Comparison of ENCODE assay signal across 14 cellular contexts in the genomic region with DNA sequence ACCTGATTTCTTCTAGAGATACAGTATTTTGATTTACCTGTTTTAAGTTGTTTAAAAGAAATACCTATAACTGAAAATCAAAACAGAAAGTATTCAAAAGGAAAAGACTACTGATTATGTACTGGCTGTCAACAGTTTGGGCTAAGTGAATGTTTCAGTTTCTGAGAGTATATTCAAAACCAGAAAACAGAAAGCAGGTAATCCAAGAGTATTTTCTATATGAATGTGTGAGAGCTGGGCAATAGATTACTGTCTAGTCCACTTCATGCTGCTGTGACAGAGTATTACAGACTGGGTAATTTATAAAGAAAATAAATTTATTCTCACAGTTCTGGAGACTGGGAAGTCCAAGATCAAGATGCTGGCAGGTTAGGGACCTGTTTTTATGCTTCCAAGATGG.
DNase-seq lines count a peak whose midpoint lies in the region; ATAC-seq, FAIRE-seq and TF ChIP-seq lines count a peak whose summit lies in the region.
"Had no signal": no experiment of that assay in that cellular context is flagged by ENCODE, and none has a peak within 500 bp of the region (broad histone marks: within the 10 kb centered on the region; RNA-seq: fewer than 3 reads in every experiment).

No MANE protein-coding gene starts in this region.

- DNase-seq in activated T-cell treated with anti-CD3 and anti-CD28 coated beads, Interleukin-2, amount 50 U/mL, for 24 hours, result no peak
- no peak for DNase-seq in activated T-cell treated with anti-CD3 and anti-CD28 coated beads, Interleukin-2, amount 50 U/mL, for 48 hours
- peak; percentile 16 for DNase-seq in GM12878 (ENCODE audit: low read depth, low spot score)
- no peak for DNase-seq in cerebellar nuclear complex (lab: John Stamatoyannopoulos, UW)
- DNase-seq in OCI-LY7 (ENCODE audit: low spot score), result no peak
- no peak for DNase-seq in A172 (ENCODE audit: low spot score)
- DNase-seq: EL, foreskin fibroblast, left ventricle myocardium inferior, NCI-H187 treated with DMSO at 0.1 percent for 48 hours had no signal

- H3K9me3 Mint-ChIP-seq in activated T-cell treated with anti-CD3 and anti-CD28 coated beads, Interleukin-2, amount 50 U/mL, for 24 hours, result peaks cover 7% of the 10 kb centered on the region
- H3K9me3 Mint-ChIP-seq: central memory CD8-positive, alpha-beta T cell had no signal

- peak; percentile 59 for FAIRE-seq in GM12878 (lab: Jason Lieb, UNC)

- POLR2A ChIA-PET in GM12878 (lab: Charles Lee), result no interaction called here
- POLR2A ChIA-PET in OCI-LY7 (lab: Charles Lee), result no interaction called here

- RAD21 ChIA-PET in GM12878 (lab: Charles Lee; ENCODE audit: unreplicated experiment), result no interaction called here

- H3K27me3 Mint-ChIP-seq in activated T-cell treated with anti-CD3 and anti-CD28 coated beads, Interleukin-2, amount 50 U/mL, for 24 hours, result no peaks in the 10 kb centered on the region
- H3K27me3 Mint-ChIP-seq: central memory CD8-positive, alpha-beta T cell had no signal

- H3K9me3 ChIP-seq in GM12878 (replicated peaks; ENCODE audit: control insufficient read depth, insufficient read depth, low read length) (no peaks in the 10 kb centered on the region), OCI-LY7 (ENCODE audit: low read length) (no peaks in the 10 kb centered on the region)
- H3K9me3 ChIP-seq: left ventricle myocardium inferior, prostate gland had no signal

- H3K4me3 ChIP-seq in GM12878 (no peak overlapping the region), OCI-LY7 (ENCODE audit: low read depth, low read length, poor library complexity, severe bottlenecking) (no peak overlapping the region)
- H3K4me3 ChIP-seq: left ventricle myocardium inferior, prostate gland had no signal

- no peaks in the 10 kb centered on the region for H3K9me2 ChIP-seq in OCI-LY7 (ENCODE audit: insufficient read depth, low read length)

- no peaks in the 10 kb centered on the region for H3K79me2 ChIP-seq in GM12878 (ENCODE audit: control insufficient read depth, insufficient read depth, low read length)
- H3K79me2 ChIP-seq in OCI-LY7 (ENCODE audit: insufficient read depth, low read depth, low read length), result no peaks in the 10 kb centered on the region

- TF ChIP-seq POLR2A in GM12878 (IDR thresholded peaks at IDR 0.05; ENCODE audit: low read depth, low read length), result no peak

- peaks cover 8% of the 10 kb centered on the region; the same call in 1 of the 2 replicates for H3K4me1 ChIP-seq in GM12878 (ENCODE audit: control insufficient read depth, insufficient read depth, low read length)
- H3K4me1 ChIP-seq in OCI-LY7 (ENCODE audit: insufficient read depth, low read length, poor library complexity, severe bottlenecking), result no peaks in the 10 kb centered on the region
- H3K4me1 ChIP-seq: left ventricle myocardium inferior, prostate gland had no signal

- SMC1A ChIA-PET in GM12878 (lab: Charles Lee; ENCODE audit: uncharacterized antibody, unreplicated experiment), result interaction anchor here (1.0 kb wide), 1 partner anchor 440 kb away, joined by 3 read pairs; no protein-coding TSS in a partner anchor

- H4K20me1 ChIP-seq in GM12878 (ENCODE audit: control insufficient read depth, insufficient read depth), result no peaks in the 10 kb centered on the region
- H4K20me1 ChIP-seq in OCI-LY7 (ENCODE audit: insufficient read depth, low read length), result no peaks in the 10 kb centered on the region

- H3K4me3 Mint-ChIP-seq in activated T-cell treated with anti-CD3 and anti-CD28 coated beads, Interleukin-2, amount 50 U/mL, for 24 hours, result peak overlapping the region; percentile 15
- H3K4me3 Mint-ChIP-seq: central memory CD8-positive, alpha-beta T cell had no signal

- BruUV-seq in GM12878 (replicated peaks; lab: Mats Ljungman, UMichigan) (no TSS peak), OCI-LY7 (replicated peaks; lab: Mats Ljungman, UMichigan) (no TSS peak)

- TF ChIP-seq CTCF in GM12878 (IDR thresholded peaks at IDR 0.05 in 2 of 3, conservative IDR thresholded peaks at IDR 0.05 in 1 of 3; ENCODE audit: control insufficient read depth in 2 of 3, extremely low read depth in 1 of 3, insufficient read depth in 1 of 3, low read depth in 3 of 3, low read length in 3 of 3) (no peak), OCI-LY7 (conservative IDR thresholded peaks at IDR 0.05; ENCODE audit: low read length) (no peak)

- peak overlapping the region; percentile 83 for H3K27ac Mint-ChIP-seq in activated T-cell treated with anti-CD3 and anti-CD28 coated beads, Interleukin-2, amount 50 U/mL, for 24 hours

- no peaks in the 10 kb centered on the region for H3K36me3 Mint-ChIP-seq in activated T-cell treated with anti-CD3 and anti-CD28 coated beads, Interleukin-2, amount 50 U/mL, for 24 hours (ENCODE audit: low read depth)

- H3K4me1 Mint-ChIP-seq in activated T-cell treated with anti-CD3 and anti-CD28 coated beads, Interleukin-2, amount 50 U/mL, for 24 hours (ENCODE audit: low read depth), result peaks cover 86% of the 10 kb centered on the region

- ATAC-seq in GM21528 (IDR thresholded peaks at IDR 0.05; ENCODE audit: low FRiP score, unreplicated experiment), result peak; percentile 100
- peak; percentile 100 for ATAC-seq in HG03108 (IDR thresholded peaks at IDR 0.05; ENCODE audit: unreplicated experiment)
- ATAC-seq in GM12878, result peak; percentile 98

- CTCF ChIA-PET in GM12878 (lab: Yijun Ruan, JAX), result no interaction called here
- CTCF ChIA-PET in OCI-LY7 (lab: Charles Lee; ENCODE audit: unreplicated experiment), result no interaction called here

- H3K36me3 ChIP-seq in GM12878 (ENCODE audit: control insufficient read depth in 2 of 2, insufficient read depth in 2 of 2, low read length in 1 of 2) (no peaks in the 10 kb centered on the region), OCI-LY7 (ENCODE audit: insufficient read depth, low read length) (no peaks in the 10 kb centered on the region)
- H3K36me3 ChIP-seq: prostate gland had no signal

- no peak for TF ChIP-seq RAD21 in GM12878 (IDR thresholded peaks at IDR 0.05; ENCODE audit: insufficient read depth, low read depth, low read length)

- H3K4me2 ChIP-seq in GM12878 (ENCODE audit: control insufficient read depth, insufficient read depth), result 0 out of 2 replicates have a peak overlapping the region, but pooled peaks have one; percentile 25
- H3K4me2 ChIP-seq in OCI-LY7 (ENCODE audit: low read length), result no peak overlapping the region

- 0 out of 4 replicates have a peak, but pooled peaks of 1 of the 2 experiments have one; percentile 14 for TF ChIP-seq EP300 in GM12878 (IDR thresholded peaks at IDR 0.05; ENCODE audit: borderline replicate concordance in 1 of 2, control insufficient read depth in 1 of 2, low read depth in 2 of 2, low read length in 2 of 2)

- in situ Hi-C loops in GM12878 (cut with MboI), result no loop called here

- H3K27me3 ChIP-seq in GM12878 (replicated peaks in 1 of 2; ENCODE audit: control insufficient read depth in 2 of 2, insufficient read depth in 2 of 2, low read length in 1 of 2), result peaks cover 2 to 16% of the 10 kb centered on the region in 2 experiments; a peak in 3 of 4 replicates

- intact Hi-C loops in GM12878 (cut with micrococcal nuclease; ENCODE audit: unreplicated experiment) (loop anchor here (2.0 kb wide), 1 partner anchor 42 kb away; no protein-coding TSS in a partner anchor), OCI-LY7 (cut with micrococcal nuclease; ENCODE audit: unreplicated experiment) (no loop called here)

- no peak overlapping the region for H3K9ac ChIP-seq in GM12878 (ENCODE audit: control insufficient read depth, insufficient read depth, low read length)

- H3K27ac ChIP-seq in GM12878 (ENCODE audit: control insufficient read depth, insufficient read depth) (no peak overlapping the region), OCI-LY7 (ENCODE audit: low read depth, low read length, poor library complexity, severe bottlenecking) (no peak overlapping the region)
- H3K27ac ChIP-seq: left ventricle myocardium inferior, prostate gland had no signal

- H2AFZ ChIP-seq in GM12878 (ENCODE audit: control insufficient read depth, low read depth, low read length), result no peak overlapping the region
- no peak overlapping the region for H2AFZ ChIP-seq in OCI-LY7 (ENCODE audit: low read length)

TF ChIP-seq in GM12878, 131 proteins besides CTCF, POLR2A, EP300 and RAD21 (continues in another document):
- TF ChIP-seq RAD51 (IDR thresholded peaks at IDR 0.05) (no peak), TAF1 (IDR thresholded peaks at IDR 0.05; ENCODE audit: borderline replicate concordance, low read depth, low read length) (no peak), IKZF1 (conservative IDR thresholded peaks at IDR 0.05) (no peak), IRF4 (IDR thresholded peaks at IDR 0.05; ENCODE audit: low read depth, low read length) (peak; percentile 66; the same call in 1 of the 2 replicates), NFIC (IDR thresholded peaks at IDR 0.05; ENCODE audit: low read depth, low read length) (peak; percentile 80), PKNOX1 (IDR thresholded peaks at IDR 0.05) (0 out of 2 replicates have a peak, but pooled peaks have one; percentile 17), ATF3 (IDR thresholded peaks at IDR 0.05; ENCODE audit: borderline replicate concordance, extremely low read depth, low read depth, low read length) (no peak), SMC3 (IDR thresholded peaks at IDR 0.05; ENCODE audit: borderline replicate concordance, low read length) (no peak)
- TF ChIP-seq, protein P1, sequence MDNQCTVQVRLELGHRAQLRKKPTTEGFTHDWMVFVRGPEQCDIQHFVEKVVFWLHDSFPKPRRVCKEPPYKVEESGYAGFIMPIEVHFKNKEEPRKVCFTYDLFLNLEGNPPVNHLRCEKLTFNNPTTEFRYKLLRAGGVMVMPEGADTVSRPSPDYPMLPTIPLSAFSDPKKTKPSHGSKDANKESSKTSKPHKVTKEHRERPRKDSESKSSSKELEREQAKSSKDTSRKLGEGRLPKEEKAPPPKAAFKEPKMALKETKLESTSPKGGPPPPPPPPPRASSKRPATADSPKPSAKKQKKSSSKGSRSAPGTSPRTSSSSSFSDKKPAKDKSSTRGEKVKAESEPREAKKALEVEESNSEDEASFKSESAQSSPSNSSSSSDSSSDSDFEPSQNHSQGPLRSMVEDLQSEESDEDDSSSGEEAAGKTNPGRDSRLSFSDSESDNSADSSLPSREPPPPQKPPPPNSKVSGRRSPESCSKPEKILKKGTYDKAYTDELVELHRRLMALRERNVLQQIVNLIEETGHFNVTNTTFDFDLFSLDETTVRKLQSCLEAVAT (IDR thresholded peaks at IDR 0.05), result no peak
